Comparison of ENCODE assay signal across 1 cellular context in the genomic region with DNA sequence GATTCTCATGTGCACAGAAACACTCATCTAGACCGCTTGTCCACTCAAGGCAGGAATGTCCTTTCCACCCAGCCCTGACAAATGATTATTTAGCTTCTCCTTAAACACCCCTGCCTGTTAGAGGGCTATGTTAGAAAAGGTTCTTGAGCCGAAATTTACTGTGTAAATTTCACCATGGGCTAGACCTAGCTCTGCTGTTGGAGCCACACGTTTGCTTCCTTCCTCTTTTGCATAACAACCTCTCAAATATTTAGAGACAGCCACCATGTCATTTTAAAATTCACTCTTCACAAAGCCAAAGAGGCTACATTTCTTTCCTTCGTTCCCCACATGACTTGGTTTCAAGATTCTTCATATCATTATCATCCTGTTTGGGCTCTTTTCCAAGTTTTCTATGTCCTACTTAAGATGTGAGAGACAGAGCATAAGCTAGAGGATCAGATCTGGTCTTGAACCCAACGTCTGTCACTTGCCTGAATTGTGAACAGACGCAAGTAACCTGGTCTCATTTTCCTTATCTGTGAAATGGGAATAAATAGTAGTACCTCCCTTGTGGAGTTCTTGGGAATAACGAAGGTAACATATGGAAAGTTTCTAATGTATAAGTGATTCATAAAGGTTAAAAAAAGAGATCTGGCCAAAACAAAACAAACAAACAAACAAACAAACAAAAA.
TF ChIP-seq lines count a peak whose summit lies in the region.

No MANE protein-coding gene starts in this region.

TF ChIP-seq in K562, 482 proteins besides CTCF, POLR2A, EP300 and RAD21 (continued from another document):
- peak; percentile 94 for TF ChIP-seq BCOR (IDR thresholded peaks at IDR 0.05)
- TF ChIP-seq, protein P1, sequence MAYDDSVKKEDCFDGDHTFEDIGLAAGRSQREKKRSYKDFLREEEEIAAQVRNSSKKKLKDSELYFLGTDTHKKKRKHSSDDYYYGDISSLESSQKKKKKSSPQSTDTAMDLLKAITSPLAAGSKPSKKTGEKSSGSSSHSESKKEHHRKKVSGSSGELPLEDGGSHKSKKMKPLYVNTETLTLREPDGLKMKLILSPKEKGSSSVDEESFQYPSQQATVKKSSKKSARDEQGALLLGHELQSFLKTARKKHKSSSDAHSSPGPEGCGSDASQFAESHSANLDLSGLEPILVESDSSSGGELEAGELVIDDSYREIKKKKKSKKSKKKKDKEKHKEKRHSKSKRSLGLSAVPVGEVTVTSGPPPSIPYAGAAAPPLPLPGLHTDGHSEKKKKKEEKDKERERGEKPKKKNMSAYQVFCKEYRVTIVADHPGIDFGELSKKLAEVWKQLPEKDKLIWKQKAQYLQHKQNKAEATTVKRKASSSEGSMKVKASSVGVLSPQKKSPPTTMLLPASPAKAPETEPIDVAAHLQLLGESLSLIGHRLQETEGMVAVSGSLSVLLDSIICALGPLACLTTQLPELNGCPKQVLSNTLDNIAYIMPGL (CRISPR knock-in tag; IDR thresholded peaks at IDR 0.05): no peak
- TF ChIP-seq ADNP (tag; IDR thresholded peaks at IDR 0.05): peak; percentile 92
- TF ChIP-seq ARNT (IDR thresholded peaks at IDR 0.05): 0 out of 4 replicates have a peak, but pooled peaks of 1 of the 2 experiments have one; percentile 30
- peak; percentile 92 for TF ChIP-seq RBM25 (IDR thresholded peaks at IDR 0.05; ENCODE audit: low read depth, low read length, severe bottlenecking)
- no peak for TF ChIP-seq ZNF354B (CRISPR knock-in tag; IDR thresholded peaks at IDR 0.05)
- TF ChIP-seq ZNF76 (CRISPR knock-in tag; IDR thresholded peaks at IDR 0.05; ENCODE audit: borderline replicate concordance): no peak
- peak; percentile 18 for TF ChIP-seq TBP (optimal IDR thresholded peaks at IDR 0.05; ENCODE audit: low read depth, low read length)
- no peak for TF ChIP-seq SP1 (CRISPR knock-in tag; IDR thresholded peaks at IDR 0.05)
- TF ChIP-seq SMARCA5 (IDR thresholded peaks at IDR 0.05): 0 out of 2 replicates have a peak, but pooled peaks have one; percentile 75
- TF ChIP-seq RCOR1 (IDR thresholded peaks at IDR 0.05; ENCODE audit: borderline replicate concordance in 1 of 2, low read depth in 2 of 2, low read length in 2 of 2): peak; percentile 27 to 72; a peak in 2 of 4 replicates
- TF ChIP-seq CBX1 (IDR thresholded peaks at IDR 0.05; ENCODE audit: low read depth): peak; percentile 54; the same call in 1 of the 2 replicates
- TF ChIP-seq ZKSCAN3 (CRISPR knock-in tag; IDR thresholded peaks at IDR 0.05): no peak
- TF ChIP-seq BRF1 (IDR thresholded peaks at IDR 0.05; ENCODE audit: borderline replicate concordance, extremely low read depth, insufficient read length): no peak
- TF ChIP-seq, protein P2, sequence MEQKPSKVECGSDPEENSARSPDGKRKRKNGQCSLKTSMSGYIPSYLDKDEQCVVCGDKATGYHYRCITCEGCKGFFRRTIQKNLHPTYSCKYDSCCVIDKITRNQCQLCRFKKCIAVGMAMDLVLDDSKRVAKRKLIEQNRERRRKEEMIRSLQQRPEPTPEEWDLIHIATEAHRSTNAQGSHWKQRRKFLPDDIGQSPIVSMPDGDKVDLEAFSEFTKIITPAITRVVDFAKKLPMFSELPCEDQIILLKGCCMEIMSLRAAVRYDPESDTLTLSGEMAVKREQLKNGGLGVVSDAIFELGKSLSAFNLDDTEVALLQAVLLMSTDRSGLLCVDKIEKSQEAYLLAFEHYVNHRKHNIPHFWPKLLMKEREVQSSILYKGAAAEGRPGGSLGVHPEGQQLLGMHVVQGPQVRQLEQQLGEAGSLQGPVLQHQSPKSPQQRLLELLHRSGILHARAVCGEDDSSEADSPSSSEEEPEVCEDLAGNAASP (IDR thresholded peaks at IDR 0.05): no peak
- peak; percentile 36; the same call in 1 of the 2 replicates for TF ChIP-seq EHMT2 (IDR thresholded peaks at IDR 0.05)
- TF ChIP-seq POLR2AphosphoS5 (IDR thresholded peaks at IDR 0.05; ENCODE audit: control insufficient read depth, insufficient read depth, low read depth, low read length): no peak
- TF ChIP-seq HDAC1 (IDR thresholded peaks at IDR 0.05): peak in 1 of 2 experiments; percentile 32; a peak in 1 of 4 replicates
- TF ChIP-seq, protein P3, sequence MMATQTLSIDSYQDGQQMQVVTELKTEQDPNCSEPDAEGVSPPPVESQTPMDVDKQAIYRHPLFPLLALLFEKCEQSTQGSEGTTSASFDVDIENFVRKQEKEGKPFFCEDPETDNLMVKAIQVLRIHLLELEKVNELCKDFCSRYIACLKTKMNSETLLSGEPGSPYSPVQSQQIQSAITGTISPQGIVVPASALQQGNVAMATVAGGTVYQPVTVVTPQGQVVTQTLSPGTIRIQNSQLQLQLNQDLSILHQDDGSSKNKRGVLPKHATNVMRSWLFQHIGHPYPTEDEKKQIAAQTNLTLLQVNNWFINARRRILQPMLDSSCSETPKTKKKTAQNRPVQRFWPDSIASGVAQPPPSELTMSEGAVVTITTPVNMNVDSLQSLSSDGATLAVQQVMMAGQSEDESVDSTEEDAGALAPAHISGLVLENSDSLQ (IDR thresholded peaks at IDR 0.05): peak; percentile 61
- TF ChIP-seq ZNF143 (CRISPR knock-in tag; IDR thresholded peaks at IDR 0.05): no peak
- no peak for TF ChIP-seq XRCC5 (IDR thresholded peaks at IDR 0.05; ENCODE audit: low read depth, low read length)
- TF ChIP-seq, protein P4, sequence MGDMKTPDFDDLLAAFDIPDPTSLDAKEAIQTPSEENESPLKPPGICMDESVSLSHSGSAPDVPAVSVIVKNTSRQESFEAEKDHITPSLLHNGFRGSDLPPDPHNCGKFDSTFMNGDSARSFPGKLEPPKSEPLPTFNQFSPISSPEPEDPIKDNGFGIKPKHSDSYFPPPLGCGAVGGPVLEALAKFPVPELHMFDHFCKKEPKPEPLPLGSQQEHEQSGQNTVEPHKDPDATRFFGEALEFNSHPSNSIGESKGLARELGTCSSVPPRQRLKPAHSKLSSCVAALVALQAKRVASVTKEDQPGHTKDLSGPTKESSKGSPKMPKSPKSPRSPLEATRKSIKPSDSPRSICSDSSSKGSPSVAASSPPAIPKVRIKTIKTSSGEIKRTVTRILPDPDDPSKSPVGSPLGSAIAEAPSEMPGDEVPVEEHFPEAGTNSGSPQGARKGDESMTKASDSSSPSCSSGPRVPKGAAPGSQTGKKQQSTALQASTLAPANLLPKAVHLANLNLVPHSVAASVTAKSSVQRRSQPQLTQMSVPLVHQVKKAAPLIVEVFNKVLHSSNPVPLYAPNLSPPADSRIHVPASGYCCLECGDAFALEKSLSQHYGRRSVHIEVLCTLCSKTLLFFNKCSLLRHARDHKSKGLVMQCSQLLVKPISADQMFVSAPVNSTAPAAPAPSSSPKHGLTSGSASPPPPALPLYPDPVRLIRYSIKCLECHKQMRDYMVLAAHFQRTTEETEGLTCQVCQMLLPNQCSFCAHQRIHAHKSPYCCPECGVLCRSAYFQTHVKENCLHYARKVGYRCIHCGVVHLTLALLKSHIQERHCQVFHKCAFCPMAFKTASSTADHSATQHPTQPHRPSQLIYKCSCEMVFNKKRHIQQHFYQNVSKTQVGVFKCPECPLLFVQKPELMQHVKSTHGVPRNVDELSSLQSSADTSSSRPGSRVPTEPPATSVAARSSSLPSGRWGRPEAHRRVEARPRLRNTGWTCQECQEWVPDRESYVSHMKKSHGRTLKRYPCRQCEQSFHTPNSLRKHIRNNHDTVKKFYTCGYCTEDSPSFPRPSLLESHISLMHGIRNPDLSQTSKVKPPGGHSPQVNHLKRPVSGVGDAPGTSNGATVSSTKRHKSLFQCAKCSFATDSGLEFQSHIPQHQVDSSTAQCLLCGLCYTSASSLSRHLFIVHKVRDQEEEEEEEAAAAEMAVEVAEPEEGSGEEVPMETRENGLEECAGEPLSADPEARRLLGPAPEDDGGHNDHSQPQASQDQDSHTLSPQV (IDR thresholded peaks at IDR 0.05): 0 out of 2 replicates have a peak, but pooled peaks have one; percentile 17
